Comparison of ENCODE assay signal across 11 cellular contexts in genomic region chr6:32005538-32005880, GRCh38. TPM values are rescaled to one million over a fixed set of nuclear protein-coding genes. Genes with fewer than 3 reads are reported as not detected.
DNase-seq lines count a peak whose midpoint lies in the region; ATAC-seq and TF ChIP-seq lines count a peak whose summit lies in the region.
"Not testable (repeated sequence)": the region's sequence is repeated elsewhere in the genome, so short reads cannot be mapped to it uniquely, and the experiment has no call there.
"Had no signal": no experiment of that assay in that cellular context is flagged by ENCODE, and none has a peak within 500 bp of the region (broad histone marks: within the 10 kb centered on the region; RNA-seq: fewer than 3 reads in every experiment).

No MANE protein-coding gene starts in this region.

- not testable (repeated sequence) for TF ChIP-seq CTCF in Calu3 (IDR thresholded peaks at IDR 0.05; ENCODE audit: unreplicated experiment); chondrocyte (IDR thresholded peaks at IDR 0.05); mucosa of descending colon (IDR thresholded peaks at IDR 0.05)

- DNase-seq in Calu3 (peak; percentile 8), RPMI8226 (peak; percentile 1), chondrocyte (ENCODE audit: low spot score) (peak; percentile 55), right cardiac atrium (peak; percentile 12 to 52 (median 30)), mucosa of descending colon (peak in 2 of 3 donors; percentile 15 to 20)
- DNase-seq in activated CD8-positive, alpha-beta memory T cell treated with anti-CD3 and anti-CD28 coated beads, Interleukin-2, amount 50 U/mL, for 48 hours = peak; percentile 26
- DNase-seq in stimulated activated CD4-positive, alpha-beta T cell treated with anti-CD3 and anti-CD28 coated beads, Interleukin-15, amount 100 ng/mL, for 24 hours = peak; percentile 0

- not testable (repeated sequence) for BruUV-seq in Calu3 (replicated peaks; lab: Mats Ljungman, UMichigan)

- H3K4me3 ChIP-seq in right cardiac atrium (ENCODE audit: low read length); mucosa of descending colon: not testable (repeated sequence)

- peaks cover 32% of the 10 kb centered on the region for H3K27me3 Mint-ChIP-seq in Calu3 (ENCODE audit: unreplicated experiment)
- not testable (repeated sequence) for H3K27me3 Mint-ChIP-seq in chondrocyte (ENCODE audit: low read depth)

- H3K27ac ChIP-seq in right cardiac atrium (ENCODE audit: low read length) = not testable (repeated sequence)

- not testable (repeated sequence) for H3K9me3 ChIP-seq in right cardiac atrium (ENCODE audit: control insufficient read depth, low read length); mucosa of descending colon

- not testable (repeated sequence) for H3K27me3 ChIP-seq in right cardiac atrium (ENCODE audit: control insufficient read depth, insufficient read depth)

- H3K27ac Mint-ChIP-seq in Calu3 (ENCODE audit: unreplicated experiment); chondrocyte (ENCODE audit: unreplicated experiment): not testable (repeated sequence)

- H3K9me3 Mint-ChIP-seq in Calu3 (ENCODE audit: low read depth, unreplicated experiment); chondrocyte (ENCODE audit: low read depth): not testable (repeated sequence)

- CTCF ChIA-PET in Calu3 (lab: Charles Lee) = not testable (repeated sequence)

- H3K36me3 ChIP-seq in mucosa of descending colon (ENCODE audit: low read depth) = not testable (repeated sequence)

- H3K4me1 ChIP-seq in right cardiac atrium (ENCODE audit: control insufficient read depth, insufficient read depth, low read length); mucosa of descending colon (ENCODE audit: low read depth): not testable (repeated sequence)

- H3K4me3 Mint-ChIP-seq in Calu3 (ENCODE audit: low read depth, unreplicated experiment); chondrocyte (ENCODE audit: unreplicated experiment): not testable (repeated sequence)

- intact Hi-C loops in Calu3 (cut with micrococcal nuclease; ENCODE audit: unreplicated experiment); right cardiac atrium (cut with DNase I); mucosa of descending colon (cut with DNase I, micrococcal nuclease): not testable (repeated sequence)

- 69% methylated on average over 6 of the region's 9 CpGs for WGBS in right cardiac atrium

- not testable (repeated sequence) for H3K4me1 Mint-ChIP-seq in Calu3 (ENCODE audit: low read depth, unreplicated experiment); chondrocyte (ENCODE audit: low read depth)

- ATAC-seq in right cardiac atrium, mucosa of descending colon: not testable (repeated sequence)

- not testable (repeated sequence) for H3K36me3 Mint-ChIP-seq in Calu3 (ENCODE audit: insufficient read depth, unreplicated experiment); chondrocyte (ENCODE audit: low read depth)

RNA-seq across cellular contexts. Expression of gene C4B, which starts 9.1 kb away (rescaled TPM):
- total RNA-seq in Calu3 (2022) (7.8 and 13.4 TPM in 2 replicates), chondrocyte (7.3 to 10.3 TPM (median 9.6 TPM) in 3 replicates), right cardiac atrium (100 to 1,000 TPM in 3 of 4 donors, 10 to 100 TPM in 1; 86.0 to 163 (median 139) TPM), mucosa of descending colon (100 to 1,000 TPM in 1 of 3 donors, 10 to 100 TPM in 1, 1 to 10 TPM in 1; 9.2 to 175 (median 51.0) TPM)
- 41.2 TPM for polyA plus RNA-seq in right cardiac atrium

RNA-seq across cellular contexts. Expression of gene C4A, which starts 23.7 kb away (rescaled TPM):
- total RNA-seq in Calu3 (2022) (13.1 and 20.8 TPM in 2 replicates), chondrocyte (7.2 to 13.3 TPM (median 10.5 TPM) in 3 replicates), right cardiac atrium (100 to 1,000 TPM in 3 of 4 donors, 10 to 100 TPM in 1; 91.0 to 154 (median 139) TPM), mucosa of descending colon (100 to 1,000 TPM in 1 of 3 donors, 10 to 100 TPM in 2; 10.2 to 203 (median 56.0) TPM)
- 40.7 TPM for polyA plus RNA-seq in right cardiac atrium
- polyA plus RNA-seq: CD14-positive monocyte had no signal

RNA-seq across cellular contexts. Expression of gene CYP21A2, which starts 32.7 kb away (rescaled TPM):
- total RNA-seq in Calu3 (2022) (0.76 and 0.78 TPM in 2 replicates), chondrocyte (0.30 to 0.68 TPM (median 0.41 TPM) in 3 replicates), right cardiac atrium (1 to 10 TPM in 1 of 4 donors, under 1 TPM in 2, not detected in 1; 0.47 to 3.2 (median 0.51) TPM), mucosa of descending colon (1 to 10 TPM in 1 of 3 donors, under 1 TPM in 2; 0.93 to 2.1 (median 0.94) TPM)
- 0.48 TPM for polyA plus RNA-seq in right cardiac atrium
- total RNA-seq: LHCN-M2, PC-3 had no signal
- polyA plus RNA-seq: CD14-positive monocyte; CD8-positive, alpha-beta memory T cell had no signal

RNA-seq across cellular contexts. Expression of gene DXO, which starts 33.6 kb away (rescaled TPM):
- total RNA-seq in Calu3 (2022) (40.9 and 43.6 TPM in 2 replicates), chondrocyte (15.8 to 25.9 TPM (median 19.3 TPM) in 3 replicates), right cardiac atrium (10 to 100 TPM; 12.0 to 17.2 (median 16.1) TPM), mucosa of descending colon (10 to 100 TPM; 12.4 to 18.1 (median 15.8) TPM)
- 16.9 TPM for polyA plus RNA-seq in right cardiac atrium

RNA-seq across cellular contexts. Expression of gene SKIC2, which starts 46.5 kb away (rescaled TPM):
- total RNA-seq in Calu3 (2022) (182 and 201 TPM in 2 replicates), chondrocyte (56.9 to 85.6 TPM (median 61.2 TPM) in 3 replicates), right cardiac atrium (10 to 100 TPM; 36.5 to 43.1 (median 37.0) TPM), mucosa of descending colon (10 to 100 TPM; 58.6 to 87.2 (median 81.2) TPM)
- 28.9 TPM for polyA plus RNA-seq in right cardiac atrium

Comparison
In these comparisons a context has a peak if more than half of its experiments do, and no peak if none do; other contexts are left out.
1. DNase-seq: peak in every context shown above with its lines; median percentile 55 in chondrocyte; 30 in right cardiac atrium; 26 in activated CD8-positive, alpha-beta memory T cell treated with anti-CD3 and anti-CD28 coated beads, Interleukin-2, amount 50 U/mL, for 48 hours; 18 in mucosa of descending colon; 8 in Calu3; 1 in RPMI8226; 0 in stimulated activated CD4-positive, alpha-beta T cell treated with anti-CD3 and anti-CD28 coated beads, Interleukin-15, amount 100 ng/mL, for 24 hours.